In genomic region chr6:163773646-163774045, GRCh38 we compare ENCODE assay signal across 20 cellular contexts.
"Had no signal": no experiment of that assay in that cellular context is flagged by ENCODE, and none has a peak within 500 bp of the region (broad histone marks: within the 10 kb centered on the region; RNA-seq: fewer than 3 reads in every experiment).

No MANE protein-coding gene starts in this region.

- DNase-seq: effector CD4-positive, alpha-beta T cell; endodermal cell; foreskin melanocyte; head of caudate nucleus; kidney glomerular epithelial cell; mammary epithelial cell; mucosa of descending colon; naive thymus-derived CD8-positive, alpha-beta T cell; psoas muscle; retina; right lobe of liver; stimulated activated CD4-positive, alpha-beta T cell treated with anti-CD3 and anti-CD28 coated beads, Interleukin-4, amount 100 ng/mL, for 1 hour; stimulated activated CD8-positive, alpha-beta memory T cell treated with anti-CD3 and anti-CD28 coated beads, Interleukin-4, amount 100 ng/mL, for 48 hours; stimulated activated naive CD8-positive, alpha-beta T cell treated with anti-CD3 and anti-CD28 coated beads, Interleukin-15, Interleukin-2, amounts not matched to agents 100 U/mL and 50 U/mL, for 24 hours; thyroid gland; upper lobe of left lung; uterus had no signal

- H3K27me3 ChIP-seq: hepatocyte, neutrophil, right lobe of liver, suprapubic skin, thyroid gland, upper lobe of left lung, uterus had no signal

- H2AFZ ChIP-seq: hepatocyte had no signal

- H3K79me2 ChIP-seq: hepatocyte had no signal

- H3K36me3 ChIP-seq: neutrophil, suprapubic skin, thyroid gland, upper lobe of left lung, uterus had no signal

- H3K9me3 ChIP-seq: mucosa of descending colon, neutrophil, psoas muscle, right lobe of liver, suprapubic skin, thyroid gland, upper lobe of left lung, uterus had no signal

- H3K4me1 ChIP-seq: right lobe of liver, suprapubic skin, thyroid gland, upper lobe of left lung, uterus had no signal

- H3K4me2 ChIP-seq: hepatocyte had no signal

- H3K4me3 ChIP-seq: hepatocyte, mucosa of descending colon, psoas muscle, right lobe of liver, suprapubic skin, thyroid gland, upper lobe of left lung, uterus had no signal

- H3K27ac ChIP-seq: hepatocyte, neutrophil, psoas muscle, right lobe of liver, suprapubic skin, thyroid gland, upper lobe of left lung, uterus had no signal
